11 cellular contexts compared by ENCODE assay signal in the genomic region with DNA sequence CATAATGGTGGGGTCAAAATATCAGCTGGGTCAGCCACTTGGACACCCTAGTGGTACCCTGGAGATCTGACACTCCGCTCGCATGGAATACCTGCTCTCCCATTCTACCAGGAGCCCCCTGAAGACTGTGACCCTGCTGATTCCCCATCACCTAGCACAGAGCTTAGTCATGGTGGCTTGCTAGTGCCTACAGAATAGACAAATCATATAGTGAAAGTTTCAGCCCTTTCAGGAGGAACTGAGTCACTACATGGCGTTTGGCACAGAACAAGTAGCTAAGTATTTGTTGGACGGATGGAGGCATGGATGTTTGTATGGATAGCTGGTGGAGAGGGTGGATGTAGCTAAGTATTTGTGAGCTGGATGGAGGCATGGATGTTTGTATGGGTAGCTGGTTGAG.
"Had no signal": no experiment of that assay in that cellular context is flagged by ENCODE, and none has a peak within 500 bp of the region (broad histone marks: within the 10 kb centered on the region; RNA-seq: fewer than 3 reads in every experiment).

No MANE protein-coding gene starts in this region.

- H3K4me3 Mint-ChIP-seq: dendritic cell treated with granulocyte-macrophage colony-stimulating factor and Interleukin-4, amounts not matched to agents 40 ng/mL and 50 ng/mL, for 4 days had no signal

- ATAC-seq: lower lobe of right lung had no signal

- H3K9me3 Mint-ChIP-seq: activated T-helper 2 cell treated with anti-CD3 and anti-CD28 coated beads, Interferon-gamma antibody, Interleukin-2, Interleukin-4, amounts not matched to agents 10 μg/mL and 5 μg/mL and 100 μg/mL, durations not matched to agents 14 hours and 24 hours and 36 hours; dendritic cell treated with granulocyte-macrophage colony-stimulating factor and Interleukin-4, amounts not matched to agents 40 ng/mL and 50 ng/mL, for 4 days had no signal

- DNase-seq: activated naive CD4-positive, alpha-beta T cell treated with anti-CD3 and anti-CD28 coated beads, Interleukin-2, amount 50 U/mL, for 16 hours; amygdala; brain microvascular endothelial cell; cerebellar nuclear complex; glutamatergic neuron; lower lobe of right lung; midbrain; posterior cingulate gyrus; stomach had no signal

- H3K27ac Mint-ChIP-seq: activated T-helper 2 cell treated with anti-CD3 and anti-CD28 coated beads, Interferon-gamma antibody, Interleukin-2, Interleukin-4, amounts not matched to agents 10 μg/mL and 5 μg/mL and 100 μg/mL, durations not matched to agents 14 hours and 24 hours and 36 hours; dendritic cell treated with granulocyte-macrophage colony-stimulating factor and Interleukin-4, amounts not matched to agents 40 ng/mL and 50 ng/mL, for 4 days had no signal
